ENCODE assay signal across 17 cellular contexts in the genomic region with DNA sequence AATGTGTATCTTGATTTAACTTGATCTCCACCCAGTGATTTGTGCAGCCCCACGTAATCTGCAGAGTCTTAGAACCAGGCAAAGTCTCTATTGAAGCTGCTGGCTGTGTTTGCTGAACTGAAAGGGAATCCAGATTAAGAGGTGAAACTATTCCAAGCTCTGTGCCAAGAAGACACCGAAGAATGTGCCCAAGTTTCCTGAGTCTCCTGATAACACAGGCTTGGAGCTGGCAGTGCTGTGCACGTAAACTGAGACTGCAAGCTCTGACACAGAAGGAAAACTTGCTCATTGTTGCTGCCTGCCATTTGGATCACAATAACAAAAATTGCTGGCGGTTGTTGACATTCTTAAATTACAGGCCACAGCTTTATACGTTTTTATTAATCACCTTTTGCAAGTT.
A peak's percentile ranks its signal among the peaks of the same experiment; 100 is the strongest.
DNase-seq lines count a peak whose midpoint lies in the region; ATAC-seq, FAIRE-seq and TF ChIP-seq lines count a peak whose summit lies in the region.
"Had no signal": no experiment of that assay in that cellular context is flagged by ENCODE, and none has a peak within 500 bp of the region (broad histone marks: within the 10 kb centered on the region; RNA-seq: fewer than 3 reads in every experiment).

No MANE protein-coding gene starts in this region.

- H3K36me3 ChIP-seq in bronchial epithelial cell (ENCODE audit: control insufficient read depth, insufficient read depth, low read length) (no peaks in the 10 kb centered on the region), lower lobe of right lung (no peaks in the 10 kb centered on the region), thyroid gland (no peaks in the 10 kb centered on the region)

- no peaks in the 10 kb centered on the region for H3K9me3 ChIP-seq in lower lobe of right lung
- H3K9me3 ChIP-seq in thyroid gland, result no peaks in the 10 kb centered on the region

- H3K27ac ChIP-seq in lower lobe of right lung (peak overlapping the region; percentile 24), thyroid gland (peak overlapping the region; percentile 22 to 79 (median 60))

- no peak for TF ChIP-seq CTCF in bronchial epithelial cell (IDR thresholded peaks at IDR 0.05; ENCODE audit: insufficient read depth, low read length, severe bottlenecking)
- no peak for TF ChIP-seq CTCF in lower lobe of right lung (IDR thresholded peaks at IDR 0.05)
- no peak for TF ChIP-seq CTCF in thyroid gland (IDR thresholded peaks at IDR 0.05)

- TF ChIP-seq POLR2A in thyroid gland (IDR thresholded peaks at IDR 0.05) (no peak), GM12891 (IDR thresholded peaks at IDR 0.05; ENCODE audit: low read depth, low read length) (no peak)

- H3K27me3 ChIP-seq in bronchial epithelial cell (ENCODE audit: control insufficient read depth, insufficient read depth, low read length) (no peaks in the 10 kb centered on the region), lower lobe of right lung (ENCODE audit: low read depth) (no peaks in the 10 kb centered on the region), thyroid gland (no peaks in the 10 kb centered on the region)

- DNase-seq in NCI-H82 (lab: John Stamatoyannopoulos, UW), result peak; percentile 10
- no peak for DNase-seq in NCI-H82 treated with DMSO at 0.1 percent for 48 hours (lab: John Stamatoyannopoulos, UW; ENCODE audit: unreplicated experiment)
- DNase-seq in bronchial epithelial cell (ENCODE audit: low read depth), result peak; percentile 64
- DNase-seq in lower lobe of right lung, result no peak
- peak; percentile 29 to 47 for DNase-seq in thyroid gland
- DNase-seq in OCI-M1 (lab: John Stamatoyannopoulos, UW), result no peak
- DNase-seq in GM12891 (ENCODE audit: insufficient read length, low spot score), result no peak
- DNase-seq: ACHN; activated CD8-positive, alpha-beta memory T cell treated with anti-CD3 and anti-CD28 coated beads for 24 hours; activated effector memory CD4-positive, alpha-beta T cell treated with anti-CD3 and anti-CD28 coated beads, Interleukin-2, amount 50 U/mL, for 16 hours; effector memory CD8-positive, alpha-beta T cell; posterior cingulate gyrus had no signal

- intact Hi-C loops in lower lobe of right lung (cut with DNase I), result no loop called here
- intact Hi-C loops in thyroid gland (cut with DNase I), result no loop called here

- ATAC-seq in lower lobe of right lung (peak; percentile 65 to 88), HG03280 (IDR thresholded peaks at IDR 0.05; ENCODE audit: unreplicated experiment) (no peak)
- ATAC-seq: effector memory CD8-positive, alpha-beta T cell; HCT116; Panc1 had no signal

- H3K4me1 ChIP-seq in lower lobe of right lung (no peaks in the 10 kb centered on the region), thyroid gland (peaks cover 14 to 15% of the 10 kb centered on the region in 2 donors)

- FAIRE-seq in bronchial epithelial cell (lab: Jason Lieb, UNC) (no peak), GM12891 (lab: Jason Lieb, UNC) (no peak)
- FAIRE-seq: frontal cortex, GM12892 had no signal

- WGBS in thyroid gland, 2 donors, result 19 to 21% methylated on average over 5 of the region's 5 CpGs

- H3K4me3 ChIP-seq in bronchial epithelial cell (ENCODE audit: low read depth, low read length) (no peak overlapping the region), lower lobe of right lung (no peak overlapping the region), thyroid gland (replicated peaks in 1 of 3) (no peak overlapping the region)

TF ChIP-seq in GM12891, 5 proteins besides CTCF, POLR2A, EP300 and RAD21:
- TF ChIP-seq SPI1 (IDR thresholded peaks at IDR 0.05; ENCODE audit: low read depth, low read length) (no peak), PAX5 (IDR thresholded peaks at IDR 0.05; ENCODE audit: insufficient read depth, low read length, severe bottlenecking) (no peak), POU2F2 (IDR thresholded peaks at IDR 0.05; ENCODE audit: low read depth, low read length) (no peak), TAF1 (IDR thresholded peaks at IDR 0.05; ENCODE audit: low read depth, low read length) (no peak), POLR2AphosphoS5 (IDR thresholded peaks at IDR 0.05; ENCODE audit: low read depth, low read length) (no peak)
TF ChIP-seq in GM12891: peak in this region for 0.

Comparison
In these comparisons a context has a peak if more than half of its experiments do, and no peak if none do; other contexts are left out.
1. DNase-seq: peak in NCI-H82 (single experiment), bronchial epithelial cell (single experiment) and thyroid gland (2 of 2); none in NCI-H82 treated with DMSO at 0.1 percent for 48 hours (single experiment), lower lobe of right lung (single experiment), OCI-M1 (single experiment) and GM12891 (single experiment).